In the genomic region with DNA sequence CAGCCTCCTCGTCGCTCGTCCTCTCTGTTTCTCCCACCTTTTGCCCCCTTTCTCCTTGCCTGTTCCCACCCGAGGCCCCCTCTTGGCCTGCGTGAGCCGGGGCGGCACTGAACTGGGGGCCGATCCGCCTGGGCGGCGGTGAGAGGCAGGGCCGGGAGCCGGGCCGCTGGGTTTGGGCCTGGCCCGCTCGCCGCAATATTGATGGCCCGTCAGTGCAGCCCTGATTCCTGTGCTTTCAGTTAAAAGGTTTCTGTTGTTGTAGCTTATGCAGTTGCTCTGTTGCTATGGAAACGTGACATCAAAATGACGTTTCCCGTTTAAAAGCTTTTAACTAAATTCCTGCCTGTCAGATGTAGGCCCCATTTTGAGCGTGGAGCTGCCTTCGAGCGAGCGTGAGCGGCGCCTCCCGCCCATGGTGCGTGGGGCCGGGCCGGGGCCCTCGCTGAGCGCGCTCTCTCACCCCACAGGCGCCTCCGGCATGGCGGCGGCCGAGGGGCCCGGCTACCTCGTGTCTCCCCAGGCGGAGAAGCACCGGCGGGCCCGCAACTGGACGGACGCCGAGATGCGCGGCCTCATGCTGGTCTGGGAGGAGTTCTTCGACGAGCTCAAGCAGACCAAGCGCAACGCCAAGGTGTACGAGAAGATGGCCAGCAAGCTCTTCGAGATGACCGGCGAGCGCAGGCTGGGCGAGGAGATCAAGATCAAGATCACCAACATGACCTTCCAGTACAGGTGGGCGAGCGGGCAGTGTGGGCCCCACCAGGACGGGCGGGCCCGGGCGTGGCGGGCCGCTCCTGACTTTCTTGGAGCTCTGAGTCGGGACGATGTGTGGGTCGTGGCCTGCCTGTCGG, we compare ENCODE assay signal across 12 cellular contexts.
DNase-seq lines count a peak whose midpoint lies in the region.
"Had no signal": no experiment of that assay in that cellular context is flagged by ENCODE, and none has a peak within 500 bp of the region (broad histone marks: within the 10 kb centered on the region; RNA-seq: fewer than 3 reads in every experiment).

A gene (plus strand): TSS at position 349 of the 851 bp plus-strand sequence. CDS start 64 bp downstream, at position 413.

- intact Hi-C loops in head of caudate nucleus (cut with DNase I) = no loop called here

- peak within 1 kb of the TSS; percentile 33 for H3K27ac Mint-ChIP-seq in activated T-cell treated with anti-CD3 and anti-CD28 coated beads, Interleukin-2, amount 50 U/mL, for 24 hours
- H3K27ac Mint-ChIP-seq: activated T-cell treated with anti-CD3 and anti-CD28 coated beads, Interleukin-2, amount 50 U/mL, for 72 hours; memory B cell had no signal

- no peak within 1 kb of the TSS for H3K4me3 Mint-ChIP-seq in activated T-cell treated with anti-CD3 and anti-CD28 coated beads, Interleukin-2, amount 50 U/mL, for 24 hours
- H3K4me3 Mint-ChIP-seq: activated T-cell treated with anti-CD3 and anti-CD28 coated beads, Interleukin-2, amount 50 U/mL, for 72 hours; memory B cell had no signal

- peaks cover 2% of the 10 kb centered on the region for H3K36me3 Mint-ChIP-seq in activated T-cell treated with anti-CD3 and anti-CD28 coated beads, Interleukin-2, amount 50 U/mL, for 24 hours (ENCODE audit: low read depth)

- H3K27me3 Mint-ChIP-seq in activated T-cell treated with anti-CD3 and anti-CD28 coated beads, Interleukin-2, amount 50 U/mL, for 24 hours = no peaks in the 10 kb centered on the region
- H3K27me3 Mint-ChIP-seq: memory B cell had no signal

- no peaks in the 10 kb centered on the region for H3K4me1 Mint-ChIP-seq in activated T-cell treated with anti-CD3 and anti-CD28 coated beads, Interleukin-2, amount 50 U/mL, for 24 hours (ENCODE audit: low read depth)

- H3K9me3 Mint-ChIP-seq in activated T-cell treated with anti-CD3 and anti-CD28 coated beads, Interleukin-2, amount 50 U/mL, for 24 hours = no peaks in the 10 kb centered on the region
- H3K9me3 Mint-ChIP-seq: activated T-cell treated with anti-CD3 and anti-CD28 coated beads, Interleukin-2, amount 50 U/mL, for 72 hours; memory B cell had no signal

- DNase-seq in activated T-cell treated with anti-CD3 and anti-CD28 coated beads, Interleukin-2, amount 50 U/mL, for 24 hours = no peak
- no peak for DNase-seq in activated T-cell treated with anti-CD3 and anti-CD28 coated beads, Interleukin-2, amount 50 U/mL, for 1 hour
- DNase-seq in astrocyte of the hippocampus (ENCODE audit: low read depth, low spot score) (peak; percentile 68), head of caudate nucleus (peak in 25 of 42 donors; percentile 26 to 79 (median 51)), stromal cell of bone marrow (ENCODE audit: low read depth) (peak; percentile 36), DMS 273 treated with DMSO at 0.1 percent for 48 hours (lab: John Stamatoyannopoulos, UW) (no peak), EL (no peak), middle frontal gyrus (ENCODE audit: extremely low spot score, low spot score) (no peak)
- DNase-seq: activated T-cell treated with anti-CD3 and anti-CD28 coated beads, Interleukin-2, amount 50 U/mL, for 72 hours; DMS79; NCI-H2171 had no signal

Comparison
In these comparisons a context has a peak if more than half of its experiments do, and no peak if none do; other contexts are left out.
1. DNase-seq: peak in astrocyte of the hippocampus (single experiment), head of caudate nucleus (25 of 42) and stromal cell of bone marrow (single experiment); none in activated T-cell treated with anti-CD3 and anti-CD28 coated beads, Interleukin-2, amount 50 U/mL, for 24 hours (single experiment), activated T-cell treated with anti-CD3 and anti-CD28 coated beads, Interleukin-2, amount 50 U/mL, for 1 hour (single experiment), DMS 273 treated with DMSO at 0.1 percent for 48 hours (single experiment), EL (single experiment) and middle frontal gyrus (single experiment).